ENCODE assay signal across 24 cellular contexts in genomic region chr1:205182930-205183329, GRCh38. TPM values are rescaled to one million over a fixed set of nuclear protein-coding genes. Genes with fewer than 3 reads are reported as not detected.
DNase-seq lines count a peak whose midpoint lies in the region; ATAC-seq and TF ChIP-seq lines count a peak whose summit lies in the region.
"Had no signal": no experiment of that assay in that cellular context is flagged by ENCODE, and none has a peak within 500 bp of the region (broad histone marks: within the 10 kb centered on the region; RNA-seq: fewer than 3 reads in every experiment).

No MANE protein-coding gene starts in this region.

- H3K27me3 ChIP-seq in mesenchymal stem cell (ENCODE audit: control insufficient read depth in 1 of 2, insufficient read depth in 1 of 2, low read length in 2 of 2) (no peaks in the 10 kb centered on the region), smooth muscle cell (ENCODE audit: low read depth) (no peaks in the 10 kb centered on the region)
- H3K27me3 ChIP-seq: vagina had no signal

- peak overlapping the region; percentile 80 for H3K27ac Mint-ChIP-seq in activated naive CD8-positive, alpha-beta T cell treated with anti-CD3 and anti-CD28 coated beads, Interleukin-2, amount 10 ng/mL, durations not matched to agents 7 days and 5 days
- H3K27ac Mint-ChIP-seq in activated naive CD8-positive, alpha-beta T cell treated with anti-CD3 and anti-CD28 coated beads for 36 hours = no peak overlapping the region

- H3K36me3 ChIP-seq in mesenchymal stem cell (ENCODE audit: control insufficient read depth in 1 of 2, insufficient read depth in 2 of 2, low read depth in 1 of 2, low read length in 2 of 2) = peaks cover 9 to 22% of the 10 kb centered on the region in 2 experiments
- no peaks in the 10 kb centered on the region for H3K36me3 ChIP-seq in smooth muscle cell (ENCODE audit: low read depth)
- H3K36me3 ChIP-seq: prostate gland had no signal

- H3K18ac ChIP-seq in mesenchymal stem cell (ENCODE audit: low read depth in 1 of 2, low read length in 2 of 2) = no peak overlapping the region

- H2BK12ac ChIP-seq in mesenchymal stem cell (ENCODE audit: low read length in 2 of 2) = no peak overlapping the region

- H2BK15ac ChIP-seq in mesenchymal stem cell (ENCODE audit: low read depth, poor library complexity, severe bottlenecking) = no peak overlapping the region

- H2BK120ac ChIP-seq in mesenchymal stem cell (ENCODE audit: low read depth, low read length) = no peak overlapping the region

- no peak overlapping the region for H3K4me3 ChIP-seq in mesenchymal stem cell (ENCODE audit: insufficient read depth in 1 of 2, low read depth in 1 of 2, low read length in 2 of 2)
- no peak overlapping the region for H3K4me3 ChIP-seq in smooth muscle cell
- H3K4me3 ChIP-seq: coronary artery, prostate gland, vagina had no signal

- H4K91ac ChIP-seq in mesenchymal stem cell (ENCODE audit: low read length) = no peak overlapping the region

- DNase-seq in activated naive CD8-positive, alpha-beta T cell treated with anti-CD3 and anti-CD28 coated beads, Interleukin-2, amount 10 ng/mL, durations not matched to agents 7 days and 5 days = no peak
- no peak for DNase-seq in activated naive CD8-positive, alpha-beta T cell treated with anti-CD3 and anti-CD28 coated beads for 36 hours
- DNase-seq in amniotic epithelial cell (ENCODE audit: low read depth) = peak; percentile 67
- peak; percentile 18 for DNase-seq in mesenchymal stem cell
- DNase-seq in smooth muscle cell (lab: John Stamatoyannopoulos, UW; ENCODE audit: unreplicated experiment) = no peak
- DNase-seq: activated CD4-positive, CD25-positive, alpha-beta regulatory T cell treated with anti-CD3 and anti-CD28 coated beads, Interleukin-2, amount 50 U/mL, for 72 hours; activated CD8-positive, alpha-beta memory T cell treated with anti-CD3 and anti-CD28 coated beads for 24 hours; activated T-cell treated with anti-CD3 and anti-CD28 coated beads, Interleukin-2, amount 50 U/mL, for 48 hours; Calu3; EL; H7; NCI-H1417; NCI-H526 treated with DMSO at 0.1 percent for 48 hours; RPMI8226; stimulated activated CD4-positive, alpha-beta T cell treated with anti-CD3 and anti-CD28 coated beads, Interleukin-12 subunit alpha, Interleukin-12 subunit beta, amount 100 ng/mL, for 4 hours; T1000 had no signal

- H2BK5ac ChIP-seq in mesenchymal stem cell (ENCODE audit: low read depth, low read length, poor library complexity, severe bottlenecking) = no peak overlapping the region

- no peaks in the 10 kb centered on the region for H3K9me3 Mint-ChIP-seq in activated naive CD8-positive, alpha-beta T cell treated with anti-CD3 and anti-CD28 coated beads, Interleukin-2, amount 10 ng/mL, durations not matched to agents 7 days and 5 days
- H3K9me3 Mint-ChIP-seq in activated naive CD8-positive, alpha-beta T cell treated with anti-CD3 and anti-CD28 coated beads for 36 hours = no peaks in the 10 kb centered on the region
- H3K9me3 Mint-ChIP-seq: activated naive CD4-positive, alpha-beta T cell treated with anti-CD3 and anti-CD28 coated beads, Interleukin-2, amount 50 U/mL, for 24 hours; nephron had no signal

- TF ChIP-seq CTCF in smooth muscle cell (IDR thresholded peaks at IDR 0.05; ENCODE audit: borderline replicate concordance, insufficient read depth, poor library complexity, severe bottlenecking) = no peak

- H3K27ac ChIP-seq in mesenchymal stem cell (ENCODE audit: low read length, poor library complexity, severe bottlenecking) (no peak overlapping the region), smooth muscle cell (ENCODE audit: low read depth) (peak overlapping the region; percentile 64)
- H3K27ac ChIP-seq: prostate gland, vagina had no signal

- H2AFZ ChIP-seq in mesenchymal stem cell (ENCODE audit: low read depth, low read length) (no peak overlapping the region), smooth muscle cell (ENCODE audit: low read depth) (no peak overlapping the region)

- H3K27me3 Mint-ChIP-seq in activated naive CD8-positive, alpha-beta T cell treated with anti-CD3 and anti-CD28 coated beads, Interleukin-2, amount 10 ng/mL, durations not matched to agents 7 days and 5 days = no peaks in the 10 kb centered on the region
- no peaks in the 10 kb centered on the region for H3K27me3 Mint-ChIP-seq in activated naive CD8-positive, alpha-beta T cell treated with anti-CD3 and anti-CD28 coated beads for 36 hours
- H3K27me3 Mint-ChIP-seq: activated naive CD4-positive, alpha-beta T cell treated with anti-CD3 and anti-CD28 coated beads, Interleukin-2, amount 50 U/mL, for 24 hours had no signal

- no peak overlapping the region for H2AK5ac ChIP-seq in mesenchymal stem cell (ENCODE audit: low read length, severe bottlenecking)

- H3K4me3 Mint-ChIP-seq in activated naive CD8-positive, alpha-beta T cell treated with anti-CD3 and anti-CD28 coated beads, Interleukin-2, amount 10 ng/mL, durations not matched to agents 7 days and 5 days = peak overlapping the region; percentile 57
- no peak overlapping the region for H3K4me3 Mint-ChIP-seq in activated naive CD8-positive, alpha-beta T cell treated with anti-CD3 and anti-CD28 coated beads for 36 hours
- H3K4me3 Mint-ChIP-seq: activated naive CD4-positive, alpha-beta T cell treated with anti-CD3 and anti-CD28 coated beads, Interleukin-2, amount 50 U/mL, for 24 hours; nephron had no signal

- H3K14ac ChIP-seq in mesenchymal stem cell (ENCODE audit: low read length in 2 of 2) = no peak overlapping the region

- WGBS in mesenchymal stem cell = 97% methylated on average over 2 of the region's 2 CpGs
- 90% methylated on average over 2 of the region's 2 CpGs for WGBS in smooth muscle cell (ENCODE audit: low lambda C conversion rate)

- H4K8ac ChIP-seq in mesenchymal stem cell (ENCODE audit: low read length) = no peak overlapping the region

- peaks cover 1% of the 10 kb centered on the region for H3K79me2 ChIP-seq in smooth muscle cell (ENCODE audit: low read depth)

- peaks cover 56% of the 10 kb centered on the region for H3K4me1 Mint-ChIP-seq in activated naive CD8-positive, alpha-beta T cell treated with anti-CD3 and anti-CD28 coated beads, Interleukin-2, amount 10 ng/mL, durations not matched to agents 7 days and 5 days
- peaks cover 56% of the 10 kb centered on the region for H3K4me1 Mint-ChIP-seq in activated naive CD8-positive, alpha-beta T cell treated with anti-CD3 and anti-CD28 coated beads for 36 hours

- peaks cover 5% of the 10 kb centered on the region for H3K4me1 ChIP-seq in mesenchymal stem cell (ENCODE audit: control insufficient read depth, insufficient read depth, low read depth, low read length)
- peaks cover 13% of the 10 kb centered on the region for H3K4me1 ChIP-seq in smooth muscle cell (ENCODE audit: low read depth)
- H3K4me1 ChIP-seq: prostate gland had no signal

- H3K4me2 ChIP-seq in mesenchymal stem cell (ENCODE audit: low read length, poor library complexity, severe bottlenecking) = no peak overlapping the region
- H3K4me2 ChIP-seq in smooth muscle cell = no peak overlapping the region

- peaks cover 9% of the 10 kb centered on the region for H4K20me1 ChIP-seq in smooth muscle cell (ENCODE audit: low read depth)

- H3K36me3 Mint-ChIP-seq in activated naive CD8-positive, alpha-beta T cell treated with anti-CD3 and anti-CD28 coated beads, Interleukin-2, amount 10 ng/mL, durations not matched to agents 7 days and 5 days = peaks cover 38% of the 10 kb centered on the region
- H3K36me3 Mint-ChIP-seq in activated naive CD8-positive, alpha-beta T cell treated with anti-CD3 and anti-CD28 coated beads for 36 hours = peaks cover 50% of the 10 kb centered on the region

- H3K4ac ChIP-seq in mesenchymal stem cell (ENCODE audit: low read depth in 1 of 2, low read length in 2 of 2) = no peak overlapping the region

- H3K9ac ChIP-seq in mesenchymal stem cell (ENCODE audit: low read length) (no peak overlapping the region), smooth muscle cell (ENCODE audit: low read depth) (no peak overlapping the region)

- peaks cover 26% of the 10 kb centered on the region for H3K79me1 ChIP-seq in mesenchymal stem cell (replicated peaks; ENCODE audit: low read length, poor library complexity, severe bottlenecking)

- no peak for ATAC-seq in activated naive CD8-positive, alpha-beta T cell treated with anti-CD3 and anti-CD28 coated beads, Interleukin-2, amount 10 ng/mL, durations not matched to agents 7 days and 5 days (ENCODE audit: low read depth)
- ATAC-seq in GM21447 (IDR thresholded peaks at IDR 0.05; ENCODE audit: unreplicated experiment) = no peak
- no peak for ATAC-seq in HG02588 (IDR thresholded peaks at IDR 0.05; ENCODE audit: unreplicated experiment)
- ATAC-seq in HG03439 (IDR thresholded peaks at IDR 0.05; ENCODE audit: unreplicated experiment) = no peak

- H3F3A ChIP-seq in smooth muscle cell (ENCODE audit: low read depth) = peaks cover 15% of the 10 kb centered on the region

- POLR2A ChIA-PET in activated naive CD8-positive, alpha-beta T cell treated with anti-CD3 and anti-CD28 coated beads, Interleukin-2, amount 10 ng/mL, durations not matched to agents 7 days and 5 days (lab: Charles Lee) = interaction anchor here (1.1 to 2.4 kb wide), 3 partner anchors 9 to 61 kb away, joined by 3 to 10 read pairs (median 5); partner anchors contain the start of gene RBBP5

- no peak overlapping the region for H3K23ac ChIP-seq in mesenchymal stem cell (ENCODE audit: low read length in 2 of 2)

- H3K9me3 ChIP-seq in mesenchymal stem cell (ENCODE audit: control insufficient read depth, low read length) (no peaks in the 10 kb centered on the region), smooth muscle cell (replicated peaks; ENCODE audit: low read depth) (no peaks in the 10 kb centered on the region)
- H3K9me3 ChIP-seq: prostate gland, vagina had no signal

RNA-seq across cellular contexts. Expression of gene DSTYK, which starts 28.6 kb away (rescaled TPM):
- 10 to 100 TPM; 13.2 to 13.3 TPM for total RNA-seq in activated naive CD8-positive, alpha-beta T cell treated with anti-CD3 and anti-CD28 coated beads, Interleukin-2, amount 10 ng/mL, durations not matched to agents 7 days and 5 days
- total RNA-seq in activated naive CD8-positive, alpha-beta T cell treated with anti-CD3 and anti-CD28 coated beads for 36 hours = 10 to 100 TPM; 14.0 to 14.4 TPM
- polyA plus RNA-seq in mesenchymal stem cell (2013, experiment 1 of 2) = 8.1 TPM
- 8.0 TPM for polyA plus RNA-seq in mesenchymal stem cell (2013, experiment 2 of 2)
- 8.7 and 12.1 TPM in 2 replicates for total RNA-seq in smooth muscle cell
- polyA plus RNA-seq in smooth muscle cell = 6.9 TPM in 2 replicates

RNA-seq across cellular contexts. Expression of gene TMCC2, which starts 44.8 kb away (rescaled TPM):
- 1 to 10 TPM; 3.4 to 4.4 TPM for total RNA-seq in activated naive CD8-positive, alpha-beta T cell treated with anti-CD3 and anti-CD28 coated beads, Interleukin-2, amount 10 ng/mL, durations not matched to agents 7 days and 5 days
- total RNA-seq in activated naive CD8-positive, alpha-beta T cell treated with anti-CD3 and anti-CD28 coated beads for 36 hours = 10 to 100 TPM; 13.3 to 14.0 TPM
- polyA plus RNA-seq in mesenchymal stem cell (2013, experiment 1 of 2) = 1.8 TPM
- 1.8 TPM for polyA plus RNA-seq in mesenchymal stem cell (2013, experiment 2 of 2)
- total RNA-seq in smooth muscle cell = 2.1 and 3.3 TPM in 2 replicates
- 2.4 and 5.6 TPM in 2 replicates for polyA plus RNA-seq in smooth muscle cell

Comparison
In these comparisons a context has a peak if more than half of its experiments do, and no peak if none do; other contexts are left out.
1. DNase-seq: peak in amniotic epithelial cell (single experiment) and mesenchymal stem cell (single experiment); none in activated naive CD8-positive, alpha-beta T cell treated with anti-CD3 and anti-CD28 coated beads, Interleukin-2, amount 10 ng/mL, durations not matched to agents 7 days and 5 days (single experiment), activated naive CD8-positive, alpha-beta T cell treated with anti-CD3 and anti-CD28 coated beads for 36 hours (single experiment) and smooth muscle cell (single experiment).